ENCODE assay signal across 31 cellular contexts in genomic region chr18:6793986-6794385, GRCh38.
"Had no signal": no experiment of that assay in that cellular context is flagged by ENCODE, and none has a peak within 500 bp of the region (broad histone marks: within the 10 kb centered on the region; RNA-seq: fewer than 3 reads in every experiment).

No MANE protein-coding gene starts in this region.

- ATAC-seq: activated CD4-positive, alpha-beta T cell treated with anti-CD3 and anti-CD28 coated beads for 36 hours; activated CD8-positive, alpha-beta memory T cell treated with anti-CD3 and anti-CD28 coated beads, Interleukin-2, amount 10 ng/mL, durations not matched to agents 7 days and 5 days; activated CD8-positive, alpha-beta T cell treated with anti-CD3 and anti-CD28 coated beads, Interleukin-2, amount 10 ng/mL, durations not matched to agents 7 days and 5 days; activated naive CD8-positive, alpha-beta T cell treated with anti-CD3 and anti-CD28 coated beads, Interleukin-2, amount 50 U/mL, for 24 hours; gastroesophageal sphincter had no signal

- H3K36me3 ChIP-seq: adrenal gland, ascending aorta, breast epithelium, cardiac muscle cell, colonic mucosa, esophagus squamous epithelium, gastroesophageal sphincter had no signal

- H3K4me3 Mint-ChIP-seq: activated CD4-positive, alpha-beta memory T cell treated with anti-CD3 and anti-CD28 coated beads for 36 hours; activated CD4-positive, alpha-beta T cell treated with anti-CD3 and anti-CD28 coated beads for 36 hours; activated CD4-positive, alpha-beta T cell treated with anti-CD3 and anti-CD28 coated beads, Interleukin-2, amount 10 ng/mL, durations not matched to agents 24 days and 14 days; activated CD8-positive, alpha-beta memory T cell treated with anti-CD3 and anti-CD28 coated beads, Interleukin-2, amount 10 ng/mL, durations not matched to agents 7 days and 5 days; activated CD8-positive, alpha-beta T cell treated with anti-CD3 and anti-CD28 coated beads, Interleukin-2, amount 10 ng/mL, durations not matched to agents 7 days and 5 days; activated naive CD4-positive, alpha-beta T cell treated with anti-CD3 and anti-CD28 coated beads for 36 hours; activated naive CD4-positive, alpha-beta T cell treated with anti-CD3 and anti-CD28 coated beads, Interleukin-2, amount 50 U/mL, for 24 hours; activated naive CD8-positive, alpha-beta T cell treated with anti-CD3 and anti-CD28 coated beads for 36 hours; activated naive CD8-positive, alpha-beta T cell treated with anti-CD3 and anti-CD28 coated beads, Interleukin-2, amount 50 U/mL, for 24 hours; activated T-helper 1 cell treated with anti-CD3 and anti-CD28 coated beads, Interleukin-12 subunit alpha, Interleukin-12 subunit beta, Interleukin-2, Interleukin-4 antibody, amounts not matched to agents 30 ng/mL and 10 ng/mL and 1 ng/mL, durations not matched to agents 14 hours and 24 hours and 36 hours; brain had no signal

- H3K4me3 ChIP-seq: adrenal gland, ascending aorta, breast epithelium, cardiac muscle cell, colonic mucosa, esophagus squamous epithelium, gastroesophageal sphincter had no signal

- H3K36me3 Mint-ChIP-seq: activated CD4-positive, alpha-beta memory T cell treated with anti-CD3 and anti-CD28 coated beads for 36 hours; activated CD8-positive, alpha-beta memory T cell treated with anti-CD3 and anti-CD28 coated beads, Interleukin-2, amount 10 ng/mL, durations not matched to agents 7 days and 5 days; activated naive CD4-positive, alpha-beta T cell treated with anti-CD3 and anti-CD28 coated beads, Interleukin-2, amount 50 U/mL, for 24 hours; activated naive CD8-positive, alpha-beta T cell treated with anti-CD3 and anti-CD28 coated beads for 36 hours had no signal

- H3K9me3 Mint-ChIP-seq: activated CD4-positive, alpha-beta T cell treated with anti-CD3 and anti-CD28 coated beads, Interleukin-2, amount 10 ng/mL, durations not matched to agents 24 days and 14 days; activated naive CD4-positive, alpha-beta T cell treated with anti-CD3 and anti-CD28 coated beads for 36 hours; activated naive CD4-positive, alpha-beta T cell treated with anti-CD3 and anti-CD28 coated beads, Interleukin-2, amount 50 U/mL, for 24 hours; activated naive CD8-positive, alpha-beta T cell treated with anti-CD3 and anti-CD28 coated beads for 36 hours had no signal

- H3K27ac ChIP-seq: adrenal gland, ascending aorta, breast epithelium, cardiac muscle cell, colonic mucosa, esophagus squamous epithelium, gastroesophageal sphincter had no signal

- H3K27me3 ChIP-seq: adrenal gland, ascending aorta, breast epithelium, cardiac muscle cell, colonic mucosa, esophagus squamous epithelium, gastroesophageal sphincter had no signal

- H3K4me1 ChIP-seq: ascending aorta, breast epithelium, colonic mucosa, gastroesophageal sphincter had no signal

- H3K27me3 Mint-ChIP-seq: activated CD4-positive, alpha-beta memory T cell treated with anti-CD3 and anti-CD28 coated beads for 36 hours; activated CD4-positive, alpha-beta T cell treated with anti-CD3 and anti-CD28 coated beads for 36 hours; activated CD4-positive, alpha-beta T cell treated with anti-CD3 and anti-CD28 coated beads, Interleukin-2, amount 10 ng/mL, durations not matched to agents 24 days and 14 days; activated CD8-positive, alpha-beta memory T cell treated with anti-CD3 and anti-CD28 coated beads, Interleukin-2, amount 10 ng/mL, durations not matched to agents 7 days and 5 days; activated naive CD4-positive, alpha-beta T cell treated with anti-CD3 and anti-CD28 coated beads, Interleukin-2, amount 50 U/mL, for 24 hours; activated naive CD8-positive, alpha-beta T cell treated with anti-CD3 and anti-CD28 coated beads for 36 hours; activated naive CD8-positive, alpha-beta T cell treated with anti-CD3 and anti-CD28 coated beads, Interleukin-2, amount 50 U/mL, for 24 hours; brain had no signal

- H3K9me3 ChIP-seq: adrenal gland, ascending aorta, breast epithelium, colonic mucosa, esophagus squamous epithelium, gastroesophageal sphincter had no signal

- DNase-seq: activated CD4-positive, alpha-beta memory T cell treated with anti-CD3 and anti-CD28 coated beads for 36 hours; activated CD4-positive, alpha-beta T cell treated with anti-CD3 and anti-CD28 coated beads for 36 hours; activated CD4-positive, alpha-beta T cell treated with anti-CD3 and anti-CD28 coated beads, Interleukin-2, amount 10 ng/mL, durations not matched to agents 24 days and 14 days; activated CD4-positive, CD25-positive, alpha-beta regulatory T cell; activated CD4-positive, CD25-positive, alpha-beta regulatory T cell treated with anti-CD3 and anti-CD28 coated beads, Interleukin-2, amount 50 U/mL, for 72 hours; activated CD8-positive, alpha-beta memory T cell treated with anti-CD3 and anti-CD28 coated beads, Interleukin-2, amount 10 ng/mL, durations not matched to agents 7 days and 5 days; activated CD8-positive, alpha-beta memory T cell treated with anti-CD3 and anti-CD28 coated beads, Interleukin-2, amount 50 U/mL, for 4 hours; activated CD8-positive, alpha-beta T cell treated with anti-CD3 and anti-CD28 coated beads, Interleukin-2, amount 10 ng/mL, durations not matched to agents 7 days and 5 days; activated effector memory CD4-positive, alpha-beta T cell treated with anti-CD3 and anti-CD28 coated beads, Interleukin-2, amount 50 U/mL, for 16 hours; activated naive CD4-positive, alpha-beta T cell treated with anti-CD3 and anti-CD28 coated beads for 36 hours; activated naive CD8-positive, alpha-beta T cell treated with anti-CD3 and anti-CD28 coated beads for 36 hours; activated naive CD8-positive, alpha-beta T cell treated with anti-CD3 and anti-CD28 coated beads, Interleukin-2, amount 50 U/mL, for 24 hours; activated T-cell treated with anti-CD3 and anti-CD28 coated beads, Interleukin-2, amount 50 U/mL, for 1 hour; activated T-cell treated with anti-CD3 and anti-CD28 coated beads, Interleukin-2, amount 50 U/mL, for 48 hours; adrenal gland; central memory CD4-positive, alpha-beta T cell; cerebellar nuclear complex; colonic mucosa; effector CD8-positive, alpha-beta T cell; erythroblast; esophagus squamous epithelium; foreskin melanocyte; T-helper 2 cell had no signal

- H3K4me1 Mint-ChIP-seq: activated CD4-positive, alpha-beta T cell treated with anti-CD3 and anti-CD28 coated beads for 36 hours; activated CD4-positive, alpha-beta T cell treated with anti-CD3 and anti-CD28 coated beads, Interleukin-2, amount 10 ng/mL, durations not matched to agents 24 days and 14 days; activated CD8-positive, alpha-beta memory T cell treated with anti-CD3 and anti-CD28 coated beads, Interleukin-2, amount 10 ng/mL, durations not matched to agents 7 days and 5 days; activated naive CD4-positive, alpha-beta T cell treated with anti-CD3 and anti-CD28 coated beads, Interleukin-2, amount 50 U/mL, for 24 hours; activated naive CD8-positive, alpha-beta T cell treated with anti-CD3 and anti-CD28 coated beads for 36 hours; activated naive CD8-positive, alpha-beta T cell treated with anti-CD3 and anti-CD28 coated beads, Interleukin-2, amount 50 U/mL, for 24 hours had no signal

- H3K27ac Mint-ChIP-seq: activated CD4-positive, alpha-beta memory T cell treated with anti-CD3 and anti-CD28 coated beads for 36 hours; activated CD4-positive, alpha-beta T cell treated with anti-CD3 and anti-CD28 coated beads for 36 hours; activated CD4-positive, alpha-beta T cell treated with anti-CD3 and anti-CD28 coated beads, Interleukin-2, amount 10 ng/mL, durations not matched to agents 24 days and 14 days; activated CD8-positive, alpha-beta memory T cell treated with anti-CD3 and anti-CD28 coated beads, Interleukin-2, amount 10 ng/mL, durations not matched to agents 7 days and 5 days; activated CD8-positive, alpha-beta T cell treated with anti-CD3 and anti-CD28 coated beads, Interleukin-2, amount 10 ng/mL, durations not matched to agents 7 days and 5 days; activated naive CD4-positive, alpha-beta T cell treated with anti-CD3 and anti-CD28 coated beads for 36 hours; activated naive CD4-positive, alpha-beta T cell treated with anti-CD3 and anti-CD28 coated beads, Interleukin-2, amount 50 U/mL, for 24 hours; activated naive CD8-positive, alpha-beta T cell treated with anti-CD3 and anti-CD28 coated beads for 36 hours; activated naive CD8-positive, alpha-beta T cell treated with anti-CD3 and anti-CD28 coated beads, Interleukin-2, amount 50 U/mL, for 24 hours; activated T-helper 1 cell treated with anti-CD3 and anti-CD28 coated beads, Interleukin-12 subunit alpha, Interleukin-12 subunit beta, Interleukin-2, Interleukin-4 antibody, amounts not matched to agents 30 ng/mL and 10 ng/mL and 1 ng/mL, durations not matched to agents 14 hours and 24 hours and 36 hours; activated T-helper 2 cell treated with anti-CD3 and anti-CD28 coated beads, Interferon-gamma antibody, Interleukin-2, Interleukin-4, amounts not matched to agents 10 μg/mL and 5 μg/mL and 100 μg/mL, durations not matched to agents 14 hours and 24 hours and 36 hours; brain had no signal
